24 cellular contexts compared by ENCODE assay signal in the genomic region with DNA sequence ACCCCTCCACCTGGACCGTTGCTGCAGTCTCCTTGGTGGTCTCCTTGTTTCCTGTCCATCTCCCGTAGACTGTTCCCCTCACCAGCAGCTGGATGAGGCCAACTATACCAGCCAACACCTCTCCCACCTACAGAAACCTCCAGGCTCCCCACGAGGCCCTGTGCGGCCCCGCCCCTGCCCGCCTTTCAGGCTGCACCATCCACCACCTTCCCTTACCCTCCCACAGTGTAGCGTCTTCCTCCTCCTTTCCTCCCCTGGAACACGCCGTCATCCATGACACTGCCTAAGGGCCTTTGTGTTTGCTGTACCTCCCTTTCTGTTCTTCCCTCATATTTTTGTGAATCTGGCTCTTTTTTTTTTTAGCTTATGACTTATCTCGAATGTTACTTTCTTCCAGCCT. TPM values are rescaled to one million over a fixed set of nuclear protein-coding genes. Genes with fewer than 3 reads are reported as not detected.
DNase-seq lines count a peak whose midpoint lies in the region; ATAC-seq and TF ChIP-seq lines count a peak whose summit lies in the region.
"Had no signal": no experiment of that assay in that cellular context is flagged by ENCODE, and none has a peak within 500 bp of the region (broad histone marks: within the 10 kb centered on the region; RNA-seq: fewer than 3 reads in every experiment).

No MANE protein-coding gene starts in this region.

- H3K27ac ChIP-seq in Panc1 (ENCODE audit: low read length) = peak overlapping the region; percentile 48
- H3K27ac ChIP-seq: 22Rv1; BLaER1 treated with 17β-estradiol and CSF1 and Interleukin-3, amounts not matched to agents 10 nM and 100 nM had no signal

- in situ Hi-C loops in Panc1 (cut with HindIII; ENCODE audit: low pct_unique_long_range_greater_than_20kb, low sequenced_read_pairs) = no loop called here

- intact Hi-C loops in Caco-2 (cut with micrococcal nuclease; ENCODE audit: unreplicated experiment) (no loop called here), Panc1 (cut with micrococcal nuclease; ENCODE audit: unreplicated experiment) (no loop called here), head of caudate nucleus (cut with DNase I) (no loop called here)

- H3K4me1 Mint-ChIP-seq in Caco-2 (ENCODE audit: low read depth, unreplicated experiment) (no peaks in the 10 kb centered on the region), osteocyte (ENCODE audit: unreplicated experiment) (no peaks in the 10 kb centered on the region)
- H3K4me1 Mint-ChIP-seq: CD14-positive monocyte; CD8-positive, alpha-beta memory T cell had no signal

- H3K9me3 ChIP-seq in Caco-2 (no peaks in the 10 kb centered on the region), Panc1 (ENCODE audit: control insufficient read depth, insufficient read depth, low read depth, low read length) (no peaks in the 10 kb centered on the region)
- H3K9me3 ChIP-seq: BE2C; BLaER1 treated with 17β-estradiol and CSF1 and Interleukin-3, amounts not matched to agents 10 nM and 100 nM had no signal

- CTCF ChIA-PET in Caco-2 (lab: Charles Lee) = no interaction called here
- CTCF ChIA-PET in Panc1 (lab: Charles Lee) = no interaction called here

- H3K27me3 ChIP-seq in Caco-2 (replicated peaks; ENCODE audit: control insufficient read depth, insufficient read depth, low read length) = no peaks in the 10 kb centered on the region
- no peaks in the 10 kb centered on the region for H3K27me3 ChIP-seq in Panc1 (ENCODE audit: control insufficient read depth, insufficient read depth, low read length)
- H3K27me3 ChIP-seq: BE2C; BLaER1 treated with 17β-estradiol and CSF1 and Interleukin-3, amounts not matched to agents 10 nM and 100 nM had no signal

- TF ChIP-seq CTCF in Caco-2 (IDR thresholded peaks at IDR 0.05; ENCODE audit: insufficient read depth in 1 of 2, low read depth in 1 of 2, low read length in 1 of 2, severe bottlenecking in 1 of 2, unreplicated experiment in 1 of 2) (no peak), Panc1 (IDR thresholded peaks at IDR 0.05) (no peak), osteocyte (IDR thresholded peaks at IDR 0.05) (no peak)

- no peaks in the 10 kb centered on the region for H3K27me3 Mint-ChIP-seq in Caco-2 (ENCODE audit: insufficient read depth, unreplicated experiment)
- no peaks in the 10 kb centered on the region for H3K27me3 Mint-ChIP-seq in osteocyte (ENCODE audit: unreplicated experiment)
- H3K27me3 Mint-ChIP-seq: CD4-positive, alpha-beta T cell; CD8-positive, alpha-beta memory T cell had no signal

- no peak for ATAC-seq in Panc1
- ATAC-seq: HCT116 had no signal

- H3K4me3 Mint-ChIP-seq in Caco-2 (ENCODE audit: unreplicated experiment) = no peak overlapping the region
- H3K4me3 Mint-ChIP-seq in osteocyte (ENCODE audit: unreplicated experiment) = no peak overlapping the region
- H3K4me3 Mint-ChIP-seq: CD14-positive monocyte; CD4-positive, alpha-beta T cell; CD8-positive, alpha-beta memory T cell; HFFc6 had no signal

- H3K27ac Mint-ChIP-seq in Caco-2 (ENCODE audit: unreplicated experiment) (peak overlapping the region; percentile 4), osteocyte (ENCODE audit: unreplicated experiment) (peak overlapping the region; percentile 47)
- H3K27ac Mint-ChIP-seq: CD4-positive, alpha-beta T cell; HFFc6 had no signal

- no TSS peak for BruUV-seq in Caco-2 (replicated peaks; lab: Mats Ljungman, UMichigan)
- no TSS peak for BruUV-seq in Panc1 (replicated peaks; lab: Mats Ljungman, UMichigan)

- H3K4me1 ChIP-seq in Caco-2 (no peaks in the 10 kb centered on the region), Panc1 (ENCODE audit: control insufficient read depth, insufficient read depth, low read length) (peaks cover 15% of the 10 kb centered on the region)
- H3K4me1 ChIP-seq: BE2C; BLaER1 treated with 17β-estradiol and CSF1 and Interleukin-3, amounts not matched to agents 10 nM and 100 nM had no signal

- POLR2A ChIA-PET in Caco-2 (lab: Charles Lee) (no interaction called here), Panc1 (lab: Charles Lee) (interaction anchor here (0.6 kb wide), 1 partner anchor 110 kb away, joined by 4 read pairs; no protein-coding TSS in a partner anchor)

- H3K4me3 ChIP-seq in Caco-2 (ENCODE audit: low read depth, low read length) = no peak overlapping the region
- H3K4me3 ChIP-seq in Panc1 (ENCODE audit: low read depth in 2 of 2, low read length in 2 of 2) = no peak overlapping the region
- H3K4me3 ChIP-seq: BLaER1 treated with 17β-estradiol and CSF1 and Interleukin-3, amounts not matched to agents 10 nM and 100 nM had no signal

- H3K9me3 Mint-ChIP-seq in Caco-2 (ENCODE audit: unreplicated experiment) = no peaks in the 10 kb centered on the region
- H3K9me3 Mint-ChIP-seq in osteocyte (ENCODE audit: unreplicated experiment) = no peaks in the 10 kb centered on the region
- H3K9me3 Mint-ChIP-seq: CD4-positive, alpha-beta T cell; CD8-positive, alpha-beta memory T cell; HFFc6 had no signal

- DNase-seq in Caco-2 = no peak
- no peak for DNase-seq in Panc1 (ENCODE audit: low read depth, low spot score)
- DNase-seq in head of caudate nucleus = peak in 22 of 42 donors; percentile 9 to 62 (median 32)
- DNase-seq in osteocyte (ENCODE audit: extremely low spot score, unreplicated experiment) = no peak
- no peak for DNase-seq in activated CD4-positive, alpha-beta T cell treated with anti-CD3 and anti-CD28 coated beads, Interleukin-2, amount 50 U/mL, for 4 hours
- DNase-seq in GF-D8 (lab: John Stamatoyannopoulos, UW) = no peak
- no peak for DNase-seq in activated T-cell treated with anti-CD3 and anti-CD28 coated beads, Interleukin-2, amount 50 U/mL, for 1 hour
- DNase-seq: AML-193; BE2C; Calu3; CD4-positive, alpha-beta T cell; CD8-positive, alpha-beta memory T cell; DMS53; DMS79 treated with DMSO at 0.1 percent for 48 hours; H7; HFFc6 had no signal

- H3K36me3 ChIP-seq in Caco-2 (ENCODE audit: control insufficient read depth, insufficient read depth, low read length) = peaks cover 2% of the 10 kb centered on the region; the same call in 1 of the 2 replicates
- peaks cover 26% of the 10 kb centered on the region for H3K36me3 ChIP-seq in Panc1 (ENCODE audit: control insufficient read depth, insufficient read depth, low read length)

- H3K36me3 Mint-ChIP-seq in Caco-2 (ENCODE audit: insufficient read depth, unreplicated experiment) = peaks cover 61% of the 10 kb centered on the region
- peaks cover 35% of the 10 kb centered on the region for H3K36me3 Mint-ChIP-seq in osteocyte (ENCODE audit: unreplicated experiment)

RNA-seq across cellular contexts. Expression of gene WDR88, which starts 23.8 kb away (rescaled TPM):
- total RNA-seq in Caco-2 (2022) (0.20 and 0.37 TPM in 2 replicates), Panc1 (2021; ENCODE audit: unreplicated experiment) (0.31 TPM), osteocyte (not detected in 2 replicates)
- 0.24 TPM for polyA plus RNA-seq in Panc1 (2012; ENCODE audit: insufficient read length)
- total RNA-seq: Calu3; CD4-positive, alpha-beta T cell; CD8-positive, alpha-beta memory T cell; Daoy; G401; H1; H7; HFFc6 had no signal
- polyA plus RNA-seq: AG04450, CD14-positive monocyte, H1 had no signal

RNA-seq across cellular contexts. Expression of gene GPATCH1, which starts 27.2 kb away (rescaled TPM):
- total RNA-seq in Caco-2 (2022) (16.1 and 17.1 TPM in 2 replicates), Panc1 (2021; ENCODE audit: unreplicated experiment) (34.7 TPM), osteocyte (8.2 and 9.4 TPM in 2 replicates)
- polyA plus RNA-seq in Panc1 (2012; ENCODE audit: insufficient read length) = 30.0 TPM

RNA-seq across cellular contexts. Expression of gene RHPN2, which starts 43.5 kb away (rescaled TPM):
- total RNA-seq in Caco-2 (2022) (69.5 and 78.5 TPM in 2 replicates), Panc1 (2021; ENCODE audit: unreplicated experiment) (227 TPM), osteocyte (4.0 and 4.9 TPM in 2 replicates)
- polyA plus RNA-seq in Panc1 (2012; ENCODE audit: insufficient read length) = 173 TPM

Comparison
In these comparisons a context has a peak if more than half of its experiments do, and no peak if none do; other contexts are left out.
1. DNase-seq: peak in head of caudate nucleus (22 of 42); none in Caco-2 (0 of 2), Panc1 (single experiment), osteocyte (single experiment), activated CD4-positive, alpha-beta T cell treated with anti-CD3 and anti-CD28 coated beads, Interleukin-2, amount 50 U/mL, for 4 hours (0 of 2), GF-D8 (single experiment) and activated T-cell treated with anti-CD3 and anti-CD28 coated beads, Interleukin-2, amount 50 U/mL, for 1 hour (single experiment).
2. RNA of gene RHPN2, which starts 43.5 kb away (total RNA-seq): 227 TPM in Panc1 (single experiment) and 69.5 to 78.5 TPM in Caco-2; 4.0 to 4.9 TPM in osteocyte; every median in the first group is over 10 times any median in the second.